21 cellular contexts compared by ENCODE assay signal in the genomic region with DNA sequence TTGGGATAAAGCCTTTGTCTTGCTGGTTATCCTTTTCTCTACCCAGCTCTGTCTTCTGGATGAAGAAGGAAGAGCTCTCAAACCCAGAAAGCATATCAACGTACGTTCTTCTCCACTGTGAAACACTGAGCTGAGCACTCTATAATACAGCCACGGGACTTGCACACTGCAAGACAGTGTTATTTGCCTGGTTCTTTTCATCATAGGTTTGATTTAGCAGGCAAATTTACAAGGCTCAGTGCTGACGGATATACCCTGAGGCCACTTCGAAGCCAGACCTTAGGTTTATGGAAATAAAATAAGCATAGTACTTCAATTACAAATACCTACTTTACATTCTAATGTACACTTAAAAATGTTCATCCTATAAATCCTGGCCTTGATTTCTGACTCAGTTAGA.
"Had no signal": no experiment of that assay in that cellular context is flagged by ENCODE, and none has a peak within 500 bp of the region (broad histone marks: within the 10 kb centered on the region; RNA-seq: fewer than 3 reads in every experiment).

No MANE protein-coding gene starts in this region.

- H3K4me3 Mint-ChIP-seq: activated CD4-positive, alpha-beta memory T cell treated with anti-CD3 and anti-CD28 coated beads, Interleukin-2, amount 10 ng/mL, durations not matched to agents 7 days and 5 days; activated naive CD8-positive, alpha-beta T cell; endodermal cell; naive thymus-derived CD8-positive, alpha-beta T cell; T-helper 17 cell had no signal

- H3K27ac ChIP-seq: adrenal gland, coronary artery, epithelial cell of prostate, lower lobe of right lung, spleen, thoracic aorta, upper lobe of left lung had no signal

- H3K9me3 Mint-ChIP-seq: activated CD4-positive, alpha-beta memory T cell treated with anti-CD3 and anti-CD28 coated beads, Interleukin-2, amount 10 ng/mL, durations not matched to agents 7 days and 5 days; endodermal cell had no signal

- H3K27ac Mint-ChIP-seq: activated CD4-positive, alpha-beta memory T cell treated with anti-CD3 and anti-CD28 coated beads, Interleukin-2, amount 10 ng/mL, durations not matched to agents 7 days and 5 days; activated naive CD8-positive, alpha-beta T cell; endodermal cell; naive thymus-derived CD8-positive, alpha-beta T cell; progenitor cell of endocrine pancreas; T-helper 17 cell had no signal

- H3K36me3 Mint-ChIP-seq: activated naive CD8-positive, alpha-beta T cell; naive thymus-derived CD8-positive, alpha-beta T cell had no signal

- H3K27me3 ChIP-seq: adrenal gland, spleen, upper lobe of left lung had no signal

- DNase-seq: activated CD4-positive, alpha-beta memory T cell treated with anti-CD3 and anti-CD28 coated beads, Interleukin-2, amount 10 ng/mL, durations not matched to agents 7 days and 5 days; activated CD4-positive, alpha-beta T cell treated with anti-CD3 and anti-CD28 coated beads for 48 hours; activated CD4-positive, CD25-positive, alpha-beta regulatory T cell; activated effector memory CD4-positive, alpha-beta T cell treated with anti-CD3 and anti-CD28 coated beads, Interleukin-2, amount 50 U/mL, for 16 hours; adrenal gland; endodermal cell; lower lobe of right lung; mesendoderm; naive thymus-derived CD8-positive, alpha-beta T cell; spleen; stimulated activated CD4-positive, alpha-beta T cell treated with anti-CD3 and anti-CD28 coated beads, Interleukin-4, amount 100 ng/mL, for 1 hour; stimulated activated naive CD4-positive, alpha-beta T cell; SW 1271; T-helper 17 cell; upper lobe of left lung had no signal

- H3K9me3 ChIP-seq: adrenal gland, lower lobe of right lung, thoracic aorta, upper lobe of left lung had no signal

- H3K4me3 ChIP-seq: adrenal gland, coronary artery, lower lobe of right lung, spleen, thoracic aorta, upper lobe of left lung had no signal

- H3K36me3 ChIP-seq: adrenal gland, lower lobe of right lung, spleen, thoracic aorta, upper lobe of left lung had no signal

- FAIRE-seq: bronchial epithelial cell had no signal

- H3K27me3 Mint-ChIP-seq: progenitor cell of endocrine pancreas, T-helper 17 cell had no signal

- H3K4me1 Mint-ChIP-seq: activated CD4-positive, alpha-beta memory T cell treated with anti-CD3 and anti-CD28 coated beads, Interleukin-2, amount 10 ng/mL, durations not matched to agents 7 days and 5 days; T-helper 17 cell had no signal

- H3K4me1 ChIP-seq: adrenal gland, lower lobe of right lung, spleen, upper lobe of left lung had no signal
